Comparison of ENCODE assay signal across 35 cellular contexts in the genomic region with DNA sequence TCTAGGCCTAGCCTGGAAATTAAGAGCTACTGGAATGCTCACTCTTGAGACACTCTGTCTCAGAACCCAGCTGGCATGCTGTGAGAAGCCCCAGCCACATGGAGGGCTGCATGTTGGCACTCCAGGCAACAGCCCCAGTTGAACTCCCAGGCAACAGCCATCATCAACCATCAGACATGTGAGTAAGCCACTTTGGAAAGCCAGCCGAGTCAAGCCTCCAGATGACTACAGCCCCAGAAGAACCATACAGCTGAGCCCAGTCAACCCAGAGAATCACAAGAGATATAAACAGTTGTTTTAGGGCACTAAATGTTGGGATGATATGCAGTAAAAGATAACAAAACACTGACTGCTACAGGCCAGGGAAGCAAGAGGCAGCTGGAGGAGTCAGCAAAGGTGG.
"Had no signal": no experiment of that assay in that cellular context is flagged by ENCODE, and none has a peak within 500 bp of the region (broad histone marks: within the 10 kb centered on the region; RNA-seq: fewer than 3 reads in every experiment).

No MANE protein-coding gene starts in this region.

- ATAC-seq: activated CD4-positive, alpha-beta T cell treated with anti-CD3 and anti-CD28 coated beads for 36 hours; activated CD4-positive, CD25-positive, alpha-beta regulatory T cell treated with anti-CD3 and anti-CD28 coated beads, Interleukin-2, amount 50 U/mL, for 24 hours; activated CD8-positive, alpha-beta memory T cell treated with anti-CD3 and anti-CD28 coated beads, Interleukin-2, amount 10 ng/mL, durations not matched to agents 7 days and 5 days; activated CD8-positive, alpha-beta T cell treated with anti-CD3 and anti-CD28 coated beads, Interleukin-2, amount 10 ng/mL, durations not matched to agents 7 days and 5 days; activated naive CD4-positive, alpha-beta T cell treated with anti-CD3 and anti-CD28 coated beads, Interleukin-2, amount 50 U/mL, for 72 hours; body of pancreas; WTC11 had no signal

- H3K4me3 ChIP-seq: adrenal gland, body of pancreas, breast epithelium had no signal

- H3K27ac ChIP-seq: adrenal gland, body of pancreas, brain microvascular endothelial cell, breast epithelium, WERI-Rb-1 had no signal

- H3K27me3 ChIP-seq: adrenal gland, body of pancreas, brain microvascular endothelial cell, breast epithelium had no signal

- FAIRE-seq: astrocyte, TTC549 had no signal

- H3K4me1 ChIP-seq: adrenal gland, breast epithelium had no signal

- DNase-seq: activated CD4-positive, alpha-beta memory T cell treated with anti-CD3 and anti-CD28 coated beads, Interleukin-2, amount 10 ng/mL, durations not matched to agents 7 days and 5 days; activated CD4-positive, alpha-beta T cell treated with anti-CD3 and anti-CD28 coated beads for 1 hour; activated CD4-positive, alpha-beta T cell treated with anti-CD3 and anti-CD28 coated beads for 36 hours; activated CD4-positive, alpha-beta T cell treated with anti-CD3 and anti-CD28 coated beads for 48 hours; activated CD4-positive, alpha-beta T cell treated with anti-CD3 and anti-CD28 coated beads, Interleukin-2, amount 10 ng/mL, durations not matched to agents 7 days and 5 days; activated CD4-positive, alpha-beta T cell treated with anti-CD3 and anti-CD28 coated beads, Interleukin-2, amount 50 U/mL, for 48 hours; activated CD4-positive, CD25-positive, alpha-beta regulatory T cell; activated CD8-positive, alpha-beta memory T cell treated with anti-CD3 and anti-CD28 coated beads for 24 hours; activated CD8-positive, alpha-beta memory T cell treated with anti-CD3 and anti-CD28 coated beads, Interleukin-2, amount 10 ng/mL, durations not matched to agents 7 days and 5 days; activated CD8-positive, alpha-beta memory T cell treated with anti-CD3 and anti-CD28 coated beads, Interleukin-2, amount 50 U/mL, for 48 hours; activated CD8-positive, alpha-beta T cell treated with anti-CD3 and anti-CD28 coated beads, Interleukin-2, amount 10 ng/mL, durations not matched to agents 7 days and 5 days; activated effector memory CD4-positive, alpha-beta T cell treated with Interleukin-2 at 50 U/mL for 16 hours; activated gamma-delta T cell treated with Interleukin-2 at 50 U/mL for 16 hours; activated naive CD4-positive, alpha-beta T cell; activated naive CD4-positive, alpha-beta T cell treated with anti-CD3 and anti-CD28 coated beads for 36 hours; activated naive CD4-positive, alpha-beta T cell treated with anti-CD3 and anti-CD28 coated beads, Interleukin-2, amount 50 U/mL, for 16 hours; activated naive CD8-positive, alpha-beta T cell treated with anti-CD3 and anti-CD28 coated beads for 36 hours; activated T-cell treated with anti-CD3 and anti-CD28 coated beads, Interleukin-2, amount 50 U/mL, for 24 hours; activated T-cell treated with anti-CD3 and anti-CD28 coated beads, Interleukin-2, amount 50 U/mL, for 48 hours; adrenal gland; amniotic stem cell; aorta; body of pancreas; brain microvascular endothelial cell; central memory CD4-positive, alpha-beta T cell; T-helper 1 cell; T-helper 2 cell; T-helper 9 cell; WERI-Rb-1 had no signal

- H3K36me3 ChIP-seq: adrenal gland, brain microvascular endothelial cell, breast epithelium, WERI-Rb-1 had no signal

- H3K9me3 ChIP-seq: adrenal gland had no signal
